ENCODE assay signal across 8 cellular contexts in the genomic region with DNA sequence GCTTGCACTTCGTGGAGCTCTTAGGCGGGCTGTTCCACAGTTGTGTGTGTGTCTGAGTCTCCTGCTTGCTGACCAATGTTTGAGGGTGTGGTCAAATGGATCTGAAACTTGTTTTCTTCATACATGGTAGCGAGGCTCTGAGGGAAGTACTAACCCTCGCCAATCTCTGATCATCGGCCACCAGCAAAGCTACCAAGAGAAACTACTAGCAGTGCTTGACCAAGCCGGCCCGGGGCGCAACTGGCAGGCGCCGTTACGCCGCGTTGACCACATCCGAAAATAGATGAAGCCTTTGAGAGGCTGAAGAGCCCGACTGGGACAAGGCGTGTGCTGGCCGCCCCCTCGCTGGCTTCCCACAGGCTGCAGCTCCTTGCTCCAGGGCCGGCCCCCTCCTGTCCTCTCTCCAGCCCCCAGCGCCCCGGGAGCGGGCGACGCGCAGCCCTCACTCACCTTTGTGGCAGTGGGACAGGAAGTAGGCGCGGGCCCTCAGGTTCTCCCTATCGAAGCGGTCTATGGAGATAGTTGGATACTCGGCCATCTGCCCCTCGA. TPM values are rescaled to one million over a fixed set of nuclear protein-coding genes. Genes with fewer than 3 reads are reported as not detected.
A peak's percentile ranks its signal among the peaks of the same experiment; 100 is the strongest.
DNase-seq lines count a peak whose midpoint lies in the region; ATAC-seq and TF ChIP-seq lines count a peak whose summit lies in the region.

No MANE protein-coding gene starts in this region.

- no peaks in the 10 kb centered on the region for H3K27me3 ChIP-seq in CD4-positive, alpha-beta memory T cell (ENCODE audit: insufficient read depth, low read length)
- H3K27me3 ChIP-seq in RWPE2 (ENCODE audit: insufficient read depth, poor library complexity, severe bottlenecking), result no peaks in the 10 kb centered on the region
- H3K27me3 ChIP-seq in duodenal mucosa (ENCODE audit: control insufficient read depth in 1 of 2, insufficient read depth in 2 of 2, low read length in 2 of 2), result no peaks in the 10 kb centered on the region
- no peaks in the 10 kb centered on the region for H3K27me3 ChIP-seq in mesendoderm (ENCODE audit: insufficient read depth, low read length, poor library complexity)

- TF ChIP-seq CTCF in RWPE2 (IDR thresholded peaks at IDR 0.05; ENCODE audit: poor library complexity, severe bottlenecking), result no peak
- no peak for TF ChIP-seq CTCF in type B pancreatic cell (conservative IDR thresholded peaks at IDR 0.05)

- H3K9me3 Mint-ChIP-seq in CD4-positive, alpha-beta memory T cell, result no peaks in the 10 kb centered on the region
- H3K9me3 Mint-ChIP-seq in type B pancreatic cell, result no peaks in the 10 kb centered on the region

- no peak overlapping the region for H3K23ac ChIP-seq in mesendoderm (ENCODE audit: low read length)

- ATAC-seq in GM18909 (IDR thresholded peaks at IDR 0.05; ENCODE audit: poor library complexity, unreplicated experiment), result peak; percentile 47
- ATAC-seq in HG03135 (IDR thresholded peaks at IDR 0.05; ENCODE audit: unreplicated experiment), result peak; percentile 39
- ATAC-seq in RWPE2 (ENCODE audit: low read depth), result peak; percentile 48

- H3K4ac ChIP-seq in mesendoderm (ENCODE audit: low read depth, low read length), result no peak overlapping the region

- H2AK5ac ChIP-seq in mesendoderm (ENCODE audit: low read length), result no peak overlapping the region

- no peaks in the 10 kb centered on the region for H3K79me2 ChIP-seq in mesendoderm (ENCODE audit: control insufficient read depth, insufficient read depth, low read length)

- H3K4me1 Mint-ChIP-seq in CD4-positive, alpha-beta memory T cell, result peaks cover 34 to 70% (median 50%) of the 10 kb centered on the region in 4 donors
- H3K4me1 Mint-ChIP-seq in type B pancreatic cell (ENCODE audit: unreplicated experiment), result peaks cover 19% of the 10 kb centered on the region

- H3K9me3 ChIP-seq in CD4-positive, alpha-beta memory T cell (ENCODE audit: control insufficient read depth in 1 of 2, low read length in 2 of 2), result no peaks in the 10 kb centered on the region
- H3K9me3 ChIP-seq in RWPE2 (ENCODE audit: severe bottlenecking), result no peaks in the 10 kb centered on the region
- H3K9me3 ChIP-seq in duodenal mucosa (ENCODE audit: control insufficient read depth in 1 of 2, low read length in 2 of 2), result no peaks in the 10 kb centered on the region

- H3K9ac ChIP-seq in duodenal mucosa (ENCODE audit: low read depth in 1 of 2, low read length in 2 of 2) (peak overlapping the region; percentile 61 to 74), mesendoderm (ENCODE audit: low read length) (peak overlapping the region; percentile 67)

- H3K4me3 ChIP-seq in CD4-positive, alpha-beta memory T cell (ENCODE audit: low read length in 2 of 2), result peak overlapping the region; percentile 92 to 99
- H3K4me3 ChIP-seq in RWPE2 (ENCODE audit: severe bottlenecking) (peak overlapping the region; percentile 54), duodenal mucosa (ENCODE audit: low read depth in 1 of 2, low read length in 2 of 2) (peak overlapping the region; percentile 73 to 82), mesendoderm (ENCODE audit: low read length) (peak overlapping the region; percentile 65)

- no peak overlapping the region for H4K5ac ChIP-seq in mesendoderm (ENCODE audit: low read length)

- peak overlapping the region; percentile 85 for H3K56ac ChIP-seq in mesendoderm (ENCODE audit: low read length)

- H2BK15ac ChIP-seq in mesendoderm (replicated peaks; ENCODE audit: low read depth), result no peak overlapping the region

- peak overlapping the region; percentile 42 for H3K18ac ChIP-seq in mesendoderm (ENCODE audit: low read length)

- H3K79me1 ChIP-seq in mesendoderm (ENCODE audit: low read length), result no peaks in the 10 kb centered on the region

- no peak overlapping the region for H4K8ac ChIP-seq in mesendoderm (ENCODE audit: low read depth, low read length)

- H2BK5ac ChIP-seq in mesendoderm (ENCODE audit: low read length), result no peak overlapping the region

- peak overlapping the region; percentile 73 for H3K27ac ChIP-seq in CD4-positive, alpha-beta memory T cell (ENCODE audit: low read depth, low read length)
- peak overlapping the region; percentile 88 for H3K27ac ChIP-seq in RWPE2 (ENCODE audit: poor library complexity, severe bottlenecking)
- H3K27ac ChIP-seq in duodenal mucosa (ENCODE audit: low read depth, low read length), result peak overlapping the region; percentile 79
- H3K27ac ChIP-seq in mesendoderm (ENCODE audit: low read depth, low read length), result no peak overlapping the region

- peak overlapping the region; percentile 69 for H3K4me2 ChIP-seq in mesendoderm (ENCODE audit: low read length)

- H3K27me3 Mint-ChIP-seq in CD4-positive, alpha-beta memory T cell, result no peaks in the 10 kb centered on the region
- H3K27me3 Mint-ChIP-seq in type B pancreatic cell, result no peaks in the 10 kb centered on the region

- no peaks in the 10 kb centered on the region for H3K36me3 ChIP-seq in CD4-positive, alpha-beta memory T cell (ENCODE audit: insufficient read depth, low read length)
- H3K36me3 ChIP-seq in RWPE2 (ENCODE audit: low read depth) (peaks cover 34% of the 10 kb centered on the region), duodenal mucosa (ENCODE audit: control insufficient read depth in 1 of 2, insufficient read depth in 2 of 2, low read length in 2 of 2) (peaks cover 5% of the 10 kb centered on the region in 2 donors), mesendoderm (ENCODE audit: control insufficient read depth, insufficient read depth, low read length) (no peaks in the 10 kb centered on the region)

- peaks cover 48% of the 10 kb centered on the region for H3K4me1 ChIP-seq in CD4-positive, alpha-beta memory T cell (ENCODE audit: insufficient read depth, low read length)
- H3K4me1 ChIP-seq in RWPE2 (ENCODE audit: insufficient read depth, poor library complexity, severe bottlenecking) (peaks cover 7% of the 10 kb centered on the region), duodenal mucosa (ENCODE audit: control insufficient read depth in 1 of 2, insufficient read depth in 2 of 2, low read length in 2 of 2) (peaks cover 12 to 20% of the 10 kb centered on the region in 2 donors), mesendoderm (ENCODE audit: control insufficient read depth, low read depth, low read length) (peaks cover 3% of the 10 kb centered on the region)

- H3K4me3 Mint-ChIP-seq in CD4-positive, alpha-beta memory T cell, result peak overlapping the region; percentile 87 to 96 (median 92)
- H3K4me3 Mint-ChIP-seq in type B pancreatic cell, result peak overlapping the region; percentile 89

- DNase-seq in CD4-positive, alpha-beta memory T cell, result peak in 2 of 5 donors; percentile 9 to 21
- DNase-seq in RWPE2 (ENCODE audit: low spot score), result peak; percentile 51
- DNase-seq in mesendoderm, result peak; percentile 61
- no peak for DNase-seq in type B pancreatic cell (ENCODE audit: extremely low spot score, unreplicated experiment)
- DNase-seq in NCI-H2081 treated with DMSO at 0.1 percent for 48 hours (lab: John Stamatoyannopoulos, UW), result no peak

- peaks cover 4 to 16% of the 10 kb centered on the region in 2 donors for H3K36me3 Mint-ChIP-seq in CD4-positive, alpha-beta memory T cell
- peaks cover 3% of the 10 kb centered on the region for H3K36me3 Mint-ChIP-seq in type B pancreatic cell

- WGBS in mesendoderm (ENCODE audit: extremely low coverage, insufficient coverage, low lambda C conversion rate), result no CpG with 5 or more reads among the region's 31 CpGs

- H3K27ac Mint-ChIP-seq in CD4-positive, alpha-beta memory T cell, result peak overlapping the region; percentile 89 to 97 (median 96)
- H3K27ac Mint-ChIP-seq in type B pancreatic cell, result peak overlapping the region; percentile 93

- CTCF ChIA-PET in CD4-positive, alpha-beta memory T cell (lab: Charles Lee; ENCODE audit: partially characterized antibody), result interaction anchor here (0.8 to 3.2 kb wide), 8 partner anchors 9 to 413 kb away, joined by 3 to 17 read pairs (median 4); partner anchors contain the start of genes CDNF and SUV39H2

- intact Hi-C loops in CD4-positive, alpha-beta memory T cell (cut with micrococcal nuclease), result loop anchor here (5.0 to 10.0 kb wide), 6 partner anchors 144 to 1369 kb away; partner anchors contain the start of genes PRPF18 and RPP38

- H2BK120ac ChIP-seq in mesendoderm (ENCODE audit: low read depth, low read length), result no peak overlapping the region

- POLR2A ChIA-PET in CD4-positive, alpha-beta memory T cell (lab: Charles Lee; ENCODE audit: partially characterized antibody), result interaction anchor here (0.8 to 2.7 kb wide), 10 partner anchors 8 to 768 kb away, joined by 3 to 17 read pairs (median 4); partner anchors contain the start of genes CDNF, HSPA14, MSANTD7 and RPP38

RNA-seq across cellular contexts. Expression of gene DCLRE1C, which starts 0.4 kb away (rescaled TPM):
- total RNA-seq in CD4-positive, alpha-beta memory T cell, result 10 to 100 TPM; 31.2 to 34.9 TPM
- 10 to 100 TPM; 12.3 to 24.5 TPM for polyA plus RNA-seq in CD4-positive, alpha-beta memory T cell
- polyA plus RNA-seq in mesendoderm (2013, experiment 1 of 2), result 2.3 TPM
- 2.1 TPM for polyA plus RNA-seq in mesendoderm (2013, experiment 2 of 2)
- 10.1 and 15.0 TPM in 2 replicates for total RNA-seq in type B pancreatic cell (ENCODE audit: low replicate concordance)

RNA-seq across cellular contexts. Expression of gene MEIG1, which starts 5.7 kb away (rescaled TPM):
- total RNA-seq in CD4-positive, alpha-beta memory T cell, result not detected
- polyA plus RNA-seq in CD4-positive, alpha-beta memory T cell, result under 1 TPM; 0.62 to 0.99 TPM
- 0.14 TPM for polyA plus RNA-seq in mesendoderm (2013, experiment 1 of 2)
- polyA plus RNA-seq in mesendoderm (2013, experiment 2 of 2), result 0.35 TPM
- 2.8 TPM in 1 of 2 replicates, not detected in the other for total RNA-seq in type B pancreatic cell (ENCODE audit: low replicate concordance)

Comparison
In these comparisons a context has a peak if more than half of its experiments do, and no peak if none do; other contexts are left out.
1. DNase-seq: peak in RWPE2 (single experiment) and mesendoderm (single experiment); none in type B pancreatic cell (single experiment) and NCI-H2081 treated with DMSO at 0.1 percent for 48 hours (single experiment).
2. Peak in every context shown above with its lines, with median percentiles within 50 percentile points of each other: H3K4me3 ChIP-seq and ATAC-seq.